Comparison of ENCODE assay signal across 20 cellular contexts in the genomic region with DNA sequence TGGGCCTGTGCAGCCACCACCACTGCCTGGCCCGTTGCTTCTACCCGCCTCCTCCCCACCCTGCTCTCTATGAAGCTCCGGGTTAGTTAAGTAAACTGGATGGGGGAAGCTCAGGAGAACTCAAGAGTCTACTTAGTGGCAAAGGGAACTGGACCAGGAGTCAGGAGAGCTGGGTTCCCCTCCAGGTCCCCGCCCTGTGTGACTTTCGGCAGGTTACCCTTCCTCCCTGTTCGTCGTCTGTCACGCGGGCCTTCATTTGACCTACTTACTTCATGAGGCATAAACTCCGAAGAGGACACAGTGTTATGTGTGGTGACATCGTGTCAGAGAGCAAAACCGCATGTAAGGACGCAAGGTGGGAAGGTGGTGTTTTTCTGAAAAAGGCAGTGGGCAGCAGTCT.
"Had no signal": no experiment of that assay in that cellular context is flagged by ENCODE, and none has a peak within 500 bp of the region (broad histone marks: within the 10 kb centered on the region; RNA-seq: fewer than 3 reads in every experiment).

No MANE protein-coding gene starts in this region.

- H3K27ac ChIP-seq: cardiac muscle cell had no signal

- DNase-seq: cerebellar nuclear complex; erythroblast; glutamatergic neuron; immature natural killer cell; left cardiac atrium; left ventricle myocardium superior; mesendoderm; naive B cell; small intestine; stimulated activated CD4-positive, alpha-beta T cell treated with anti-CD3 and anti-CD28 coated beads, Interleukin-12 subunit alpha, Interleukin-12 subunit beta, amount 100 ng/mL, for 4 hours; stimulated activated naive CD8-positive, alpha-beta T cell treated with anti-CD3 and anti-CD28 coated beads, Interleukin-15, Interleukin-2, amounts not matched to agents 100 U/mL and 50 U/mL, for 24 hours had no signal

- H3K4me3 Mint-ChIP-seq: dendritic cell treated with granulocyte-macrophage colony-stimulating factor and Interleukin-4, amounts not matched to agents 40 ng/mL and 50 ng/mL, for 4 days; immature natural killer cell; naive B cell; nephron had no signal

- H3K27ac Mint-ChIP-seq: dendritic cell treated with granulocyte-macrophage colony-stimulating factor and Interleukin-4, amounts not matched to agents 40 ng/mL and 50 ng/mL, for 4 days; nephron had no signal

- ATAC-seq: stimulated activated naive CD8-positive, alpha-beta T cell treated with anti-CD3 and anti-CD28 coated beads, Interleukin-15, Interleukin-2, amounts not matched to agents 100 U/mL and 50 U/mL, for 24 hours had no signal

- H3K36me3 ChIP-seq: cardiac muscle cell had no signal

- H3K9me3 Mint-ChIP-seq: dendritic cell treated with granulocyte-macrophage colony-stimulating factor and Interleukin-4, amounts not matched to agents 40 ng/mL and 50 ng/mL, for 4 days; immature natural killer cell; nephron had no signal

- H3K27me3 Mint-ChIP-seq: dendritic cell treated with granulocyte-macrophage colony-stimulating factor and Interleukin-4, amounts not matched to agents 40 ng/mL and 50 ng/mL, for 4 days; naive B cell had no signal

- H3K9me3 ChIP-seq: right atrium auricular region, tibial nerve had no signal

- H3K4me1 Mint-ChIP-seq: immature natural killer cell, naive B cell, nephron had no signal

- H3K4me3 ChIP-seq: cardiac muscle cell, right atrium auricular region, tibial nerve had no signal

- FAIRE-seq: colon, endothelial cell of umbilical vein, frontal cortex, keratinocyte, small intestine had no signal

- H3K27me3 ChIP-seq: cardiac muscle cell, right atrium auricular region, tibial nerve had no signal
